ENCODE assay signal across 15 cellular contexts in the genomic region with DNA sequence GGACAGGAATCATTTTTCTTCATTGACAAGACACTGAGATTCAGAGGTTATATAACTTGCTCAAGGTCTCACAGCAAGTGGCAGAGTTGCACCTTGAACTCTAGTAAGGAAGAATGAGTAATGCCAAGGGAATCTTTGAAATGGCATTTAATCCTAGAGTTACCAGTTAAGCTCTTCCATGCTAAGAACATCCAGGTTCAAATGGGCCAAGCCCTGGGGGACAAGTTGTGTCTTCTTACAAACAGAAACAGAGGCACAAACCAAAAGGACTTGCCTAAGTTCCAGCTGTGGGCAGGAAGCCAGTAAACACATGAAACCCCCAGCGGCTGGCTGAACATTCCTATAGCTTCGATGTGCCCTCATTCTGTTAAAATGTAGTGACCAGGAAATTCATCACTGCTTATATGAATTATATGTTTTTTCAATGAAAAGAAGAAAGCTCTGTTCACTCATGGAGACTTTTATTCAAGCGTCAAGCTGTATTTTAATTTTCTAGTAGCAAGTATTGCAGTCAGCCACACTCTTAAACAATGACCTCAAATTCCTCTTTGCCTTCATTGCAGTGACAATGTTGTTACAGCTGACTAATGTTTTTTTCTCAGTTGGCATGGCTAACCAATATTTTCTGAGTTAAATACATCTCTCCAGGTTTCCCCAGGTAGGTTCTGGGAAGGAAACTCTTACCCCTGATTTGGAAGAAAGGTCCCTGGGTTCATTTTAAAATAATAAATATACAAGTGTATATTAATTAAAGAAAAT.
A peak's percentile ranks its signal among the peaks of the same experiment; 100 is the strongest.
DNase-seq lines count a peak whose midpoint lies in the region; ATAC-seq and TF ChIP-seq lines count a peak whose summit lies in the region.
"Had no signal": no experiment of that assay in that cellular context is flagged by ENCODE, and none has a peak within 500 bp of the region (broad histone marks: within the 10 kb centered on the region; RNA-seq: fewer than 3 reads in every experiment).

No MANE protein-coding gene starts in this region.

- DNase-seq in Daoy (ENCODE audit: low read depth) (peak; percentile 70), SJSA1 (ENCODE audit: low read depth in 1 of 2, low spot score in 2 of 2) (peak in 1 of 2 experiments; percentile 22), foreskin keratinocyte (peak in 1 of 2 donors; percentile 58), sciatic nerve (ENCODE audit: low spot score) (no peak)
- DNase-seq in activated naive CD4-positive, alpha-beta T cell (lab: John Stamatoyannopoulos, UW), result no peak
- DNase-seq in effector memory CD4-positive, alpha-beta T cell, result no peak
- DNase-seq in stimulated activated CD8-positive, alpha-beta memory T cell treated with anti-CD3 and anti-CD28 coated beads, Interleukin-4, amount 100 ng/mL, for 48 hours, result no peak
- DNase-seq: activated naive CD4-positive, alpha-beta T cell treated with anti-CD3 and anti-CD28 coated beads, Interleukin-2, amount 50 U/mL, for 16 hours; immature natural killer cell; MM.1S; NCI-H2081; NCI-H69 had no signal

- ATAC-seq in foreskin keratinocyte, result peak; percentile 60
- peak; percentile 28 for ATAC-seq in sciatic nerve
- ATAC-seq in HG03139 (IDR thresholded peaks at IDR 0.05; ENCODE audit: unreplicated experiment), result no peak
- ATAC-seq: Panc1 had no signal

- 0 out of 2 replicates have a peak, but pooled peaks cover 2% of the 10 kb centered on the region for H3K9me3 ChIP-seq in SJSA1 (replicated peaks)
- no peaks in the 10 kb centered on the region for H3K9me3 ChIP-seq in effector memory CD4-positive, alpha-beta T cell (ENCODE audit: control insufficient read depth, low read length)

- H3K27me3 ChIP-seq in SJSA1 (replicated peaks) (no peaks in the 10 kb centered on the region), foreskin keratinocyte (no peaks in the 10 kb centered on the region)
- no peaks in the 10 kb centered on the region for H3K27me3 ChIP-seq in effector memory CD4-positive, alpha-beta T cell (replicated peaks; ENCODE audit: control insufficient read depth, insufficient read depth, low read length, poor library complexity, severe bottlenecking)

- TF ChIP-seq CTCF in foreskin keratinocyte (conservative IDR thresholded peaks at IDR 0.05), result peak; percentile 4

- no peak overlapping the region for H3K4me3 ChIP-seq in SJSA1
- no peak overlapping the region for H3K4me3 ChIP-seq in effector memory CD4-positive, alpha-beta T cell (ENCODE audit: insufficient read depth, low read depth, low read length, poor library complexity, severe bottlenecking)

- H3K4me1 ChIP-seq in SJSA1 (replicated peaks) (no peaks in the 10 kb centered on the region), foreskin keratinocyte (peaks cover 13% of the 10 kb centered on the region)
- no peaks in the 10 kb centered on the region for H3K4me1 ChIP-seq in effector memory CD4-positive, alpha-beta T cell (ENCODE audit: control insufficient read depth, insufficient read depth, low read length, poor library complexity, severe bottlenecking)

- H3K27ac ChIP-seq in SJSA1 (0 out of 2 replicates have a peak overlapping the region, but pooled peaks have one; percentile 19), foreskin keratinocyte (no peak overlapping the region)
- H3K27ac ChIP-seq in effector memory CD4-positive, alpha-beta T cell (ENCODE audit: insufficient read depth, low read length, poor library complexity, severe bottlenecking), result no peak overlapping the region
- H3K27ac ChIP-seq: parathyroid adenoma had no signal

- intact Hi-C loops in sciatic nerve (cut with DNase I), result no loop called here

- H3K36me3 ChIP-seq in SJSA1, result no peaks in the 10 kb centered on the region
- H3K36me3 ChIP-seq in effector memory CD4-positive, alpha-beta T cell (ENCODE audit: control insufficient read depth, insufficient read depth, low read length), result no peaks in the 10 kb centered on the region
